ENCODE assay signal across 1 cellular context in the genomic region with DNA sequence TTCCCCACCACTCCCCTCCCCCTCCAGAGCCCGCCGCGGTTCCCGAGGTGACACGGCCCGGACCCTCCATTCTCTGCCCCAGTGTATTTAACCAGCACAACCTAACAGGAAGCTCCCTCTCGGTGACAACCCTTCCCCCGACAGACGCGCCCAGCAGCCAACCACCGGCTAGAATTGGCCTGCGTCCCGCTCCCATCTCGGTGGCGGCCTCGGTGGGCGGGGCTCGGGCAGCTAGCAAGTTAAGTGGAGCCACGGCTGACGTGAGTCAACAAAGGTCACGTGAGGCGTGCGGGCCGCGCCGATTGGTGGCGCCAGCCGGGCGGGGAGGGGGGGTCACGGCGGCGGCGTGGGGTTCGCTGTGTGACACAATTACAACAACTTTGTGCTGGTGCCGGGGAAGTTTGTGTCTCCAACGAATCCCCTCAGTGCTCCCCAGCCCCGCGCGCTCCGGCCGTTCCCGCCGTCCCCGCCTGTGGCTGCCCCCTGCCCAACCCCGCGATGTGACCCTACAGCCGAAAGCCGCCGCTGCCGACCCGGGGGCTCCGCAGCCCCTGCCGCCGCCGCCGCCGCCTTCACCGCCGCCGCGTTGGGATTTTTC.
TF ChIP-seq lines count a peak whose summit lies in the region.

Gene KDM6A (plus strand): TSS at position 372 of the 598 bp plus-strand sequence. CDS start 364 bp downstream, outside the sequence.

TF ChIP-seq in HepG2, 621 proteins besides CTCF, POLR2A, EP300 and RAD21 (continued from another document and continues in another):
- 0 out of 2 replicates have a peak, but pooled peaks have one; percentile 29 for TF ChIP-seq ZNF784 (CRISPR knock-in tag; IDR thresholded peaks at IDR 0.05; ENCODE audit: borderline replicate concordance)
- no peak for TF ChIP-seq HOXA9 (CRISPR knock-in tag; IDR thresholded peaks at IDR 0.05; ENCODE audit: borderline replicate concordance)
- TF ChIP-seq, protein P1, sequence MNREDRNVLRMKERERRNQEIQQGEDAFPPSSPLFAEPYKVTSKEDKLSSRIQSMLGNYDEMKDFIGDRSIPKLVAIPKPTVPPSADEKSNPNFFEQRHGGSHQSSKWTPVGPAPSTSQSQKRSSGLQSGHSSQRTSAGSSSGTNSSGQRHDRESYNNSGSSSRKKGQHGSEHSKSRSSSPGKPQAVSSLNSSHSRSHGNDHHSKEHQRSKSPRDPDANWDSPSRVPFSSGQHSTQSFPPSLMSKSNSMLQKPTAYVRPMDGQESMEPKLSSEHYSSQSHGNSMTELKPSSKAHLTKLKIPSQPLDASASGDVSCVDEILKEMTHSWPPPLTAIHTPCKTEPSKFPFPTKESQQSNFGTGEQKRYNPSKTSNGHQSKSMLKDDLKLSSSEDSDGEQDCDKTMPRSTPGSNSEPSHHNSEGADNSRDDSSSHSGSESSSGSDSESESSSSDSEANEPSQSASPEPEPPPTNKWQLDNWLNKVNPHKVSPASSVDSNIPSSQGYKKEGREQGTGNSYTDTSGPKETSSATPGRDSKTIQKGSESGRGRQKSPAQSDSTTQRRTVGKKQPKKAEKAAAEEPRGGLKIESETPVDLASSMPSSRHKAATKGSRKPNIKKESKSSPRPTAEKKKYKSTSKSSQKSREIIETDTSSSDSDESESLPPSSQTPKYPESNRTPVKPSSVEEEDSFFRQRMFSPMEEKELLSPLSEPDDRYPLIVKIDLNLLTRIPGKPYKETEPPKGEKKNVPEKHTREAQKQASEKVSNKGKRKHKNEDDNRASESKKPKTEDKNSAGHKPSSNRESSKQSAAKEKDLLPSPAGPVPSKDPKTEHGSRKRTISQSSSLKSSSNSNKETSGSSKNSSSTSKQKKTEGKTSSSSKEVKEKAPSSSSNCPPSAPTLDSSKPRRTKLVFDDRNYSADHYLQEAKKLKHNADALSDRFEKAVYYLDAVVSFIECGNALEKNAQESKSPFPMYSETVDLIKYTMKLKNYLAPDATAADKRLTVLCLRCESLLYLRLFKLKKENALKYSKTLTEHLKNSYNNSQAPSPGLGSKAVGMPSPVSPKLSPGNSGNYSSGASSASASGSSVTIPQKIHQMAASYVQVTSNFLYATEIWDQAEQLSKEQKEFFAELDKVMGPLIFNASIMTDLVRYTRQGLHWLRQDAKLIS (CRISPR knock-in tag; IDR thresholded peaks at IDR 0.05), result no peak
- TF ChIP-seq, protein P2, sequence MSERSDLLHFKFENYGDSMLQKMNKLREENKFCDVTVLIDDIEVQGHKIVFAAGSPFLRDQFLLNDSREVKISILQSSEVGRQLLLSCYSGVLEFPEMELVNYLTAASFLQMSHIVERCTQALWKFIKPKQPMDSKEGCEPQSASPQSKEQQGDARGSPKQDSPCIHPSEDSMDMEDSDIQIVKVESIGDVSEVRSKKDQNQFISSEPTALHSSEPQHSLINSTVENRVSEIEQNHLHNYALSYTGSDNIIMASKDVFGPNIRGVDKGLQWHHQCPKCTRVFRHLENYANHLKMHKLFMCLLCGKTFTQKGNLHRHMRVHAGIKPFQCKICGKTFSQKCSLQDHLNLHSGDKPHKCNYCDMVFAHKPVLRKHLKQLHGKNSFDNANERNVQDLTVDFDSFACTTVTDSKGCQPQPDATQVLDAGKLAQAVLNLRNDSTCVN (CRISPR knock-in tag; IDR thresholded peaks at IDR 0.05; ENCODE audit: borderline replicate concordance), result no peak
- TF ChIP-seq ZNF329 (CRISPR knock-in tag; IDR thresholded peaks at IDR 0.05; ENCODE audit: low read depth), result no peak
- no peak for TF ChIP-seq POGK (CRISPR knock-in tag; conservative IDR thresholded peaks at IDR 0.05)
- no peak for TF ChIP-seq KDM4B (CRISPR knock-in tag; IDR thresholded peaks at IDR 0.05)
- TF ChIP-seq PHF5A (CRISPR knock-in tag; IDR thresholded peaks at IDR 0.05; ENCODE audit: low read depth, unreplicated experiment), result no peak
- TF ChIP-seq HDAC2 (CRISPR knock-in tag; IDR thresholded peaks at IDR 0.05), result no peak
- TF ChIP-seq MZF1 (CRISPR knock-in tag; IDR thresholded peaks at IDR 0.05; ENCODE audit: borderline replicate concordance), result no peak
- no peak for TF ChIP-seq ZNF362 (CRISPR knock-in tag; IDR thresholded peaks at IDR 0.05; ENCODE audit: borderline replicate concordance)
- TF ChIP-seq ZNF10 (CRISPR knock-in tag; IDR thresholded peaks at IDR 0.05; ENCODE audit: borderline replicate concordance, low read depth), result no peak
- no peak for TF ChIP-seq MYC (CRISPR knock-in tag; IDR thresholded peaks at IDR 0.05; ENCODE audit: borderline replicate concordance)
- peak; percentile 4 for TF ChIP-seq HNRNPLL (IDR thresholded peaks at IDR 0.05; ENCODE audit: low read depth, low read length, poor library complexity, severe bottlenecking)
- TF ChIP-seq ZBTB7B (CRISPR knock-in tag; IDR thresholded peaks at IDR 0.05), result no peak
- TF ChIP-seq MYPOP (CRISPR knock-in tag; IDR thresholded peaks at IDR 0.05), result no peak
- TF ChIP-seq, protein P3, sequence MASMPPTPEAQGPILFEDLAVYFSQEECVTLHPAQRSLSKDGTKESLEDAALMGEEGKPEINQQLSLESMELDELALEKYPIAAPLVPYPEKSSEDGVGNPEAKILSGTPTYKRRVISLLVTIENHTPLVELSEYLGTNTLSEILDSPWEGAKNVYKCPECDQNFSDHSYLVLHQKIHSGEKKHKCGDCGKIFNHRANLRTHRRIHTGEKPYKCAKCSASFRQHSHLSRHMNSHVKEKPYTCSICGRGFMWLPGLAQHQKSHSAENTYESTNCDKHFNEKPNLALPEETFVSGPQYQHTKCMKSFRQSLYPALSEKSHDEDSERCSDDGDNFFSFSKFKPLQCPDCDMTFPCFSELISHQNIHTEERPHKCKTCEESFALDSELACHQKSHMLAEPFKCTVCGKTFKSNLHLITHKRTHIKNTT (CRISPR knock-in tag; IDR thresholded peaks at IDR 0.05), result no peak
- TF ChIP-seq PCBP2 (optimal IDR thresholded peaks at IDR 0.05; ENCODE audit: low read depth, low read length, poor library complexity, severe bottlenecking), result no peak
- no peak for TF ChIP-seq KLF6 (CRISPR knock-in tag; IDR thresholded peaks at IDR 0.05)
- peak; percentile 6; the same call in 1 of the 2 replicates for TF ChIP-seq POLR2G (IDR thresholded peaks at IDR 0.05; ENCODE audit: low read depth, low read length)
- no peak for TF ChIP-seq NKX3-1 (CRISPR knock-in tag; IDR thresholded peaks at IDR 0.05)
- TF ChIP-seq ZNF232 (CRISPR knock-in tag; IDR thresholded peaks at IDR 0.05; ENCODE audit: borderline replicate concordance), result no peak
- no peak for TF ChIP-seq SIX1 (CRISPR knock-in tag; IDR thresholded peaks at IDR 0.05; ENCODE audit: borderline replicate concordance)
- TF ChIP-seq CENPX (CRISPR knock-in tag; IDR thresholded peaks at IDR 0.05), result no peak
- TF ChIP-seq CCDC6 (CRISPR knock-in tag; IDR thresholded peaks at IDR 0.05), result 0 out of 2 replicates have a peak, but pooled peaks have one; percentile 5
- TF ChIP-seq, protein P4, sequence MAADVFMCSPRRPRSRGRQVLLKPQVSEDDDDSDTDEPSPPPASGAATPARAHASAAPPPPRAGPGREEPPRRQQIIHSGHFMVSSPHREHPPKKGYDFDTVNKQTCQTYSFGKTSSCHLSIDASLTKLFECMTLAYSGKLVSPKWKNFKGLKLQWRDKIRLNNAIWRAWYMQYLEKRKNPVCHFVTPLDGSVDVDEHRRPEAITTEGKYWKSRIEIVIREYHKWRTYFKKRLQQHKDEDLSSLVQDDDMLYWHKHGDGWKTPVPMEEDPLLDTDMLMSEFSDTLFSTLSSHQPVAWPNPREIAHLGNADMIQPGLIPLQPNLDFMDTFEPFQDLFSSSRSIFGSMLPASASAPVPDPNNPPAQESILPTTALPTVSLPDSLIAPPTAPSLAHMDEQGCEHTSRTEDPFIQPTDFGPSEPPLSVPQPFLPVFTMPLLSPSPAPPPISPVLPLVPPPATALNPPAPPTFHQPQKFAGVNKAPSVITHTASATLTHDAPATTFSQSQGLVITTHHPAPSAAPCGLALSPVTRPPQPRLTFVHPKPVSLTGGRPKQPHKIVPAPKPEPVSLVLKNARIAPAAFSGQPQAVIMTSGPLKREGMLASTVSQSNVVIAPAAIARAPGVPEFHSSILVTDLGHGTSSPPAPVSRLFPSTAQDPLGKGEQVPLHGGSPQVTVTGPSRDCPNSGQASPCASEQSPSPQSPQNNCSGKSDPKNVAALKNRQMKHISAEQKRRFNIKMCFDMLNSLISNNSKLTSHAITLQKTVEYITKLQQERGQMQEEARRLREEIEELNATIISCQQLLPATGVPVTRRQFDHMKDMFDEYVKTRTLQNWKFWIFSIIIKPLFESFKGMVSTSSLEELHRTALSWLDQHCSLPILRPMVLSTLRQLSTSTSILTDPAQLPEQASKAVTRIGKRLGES (CRISPR knock-in tag; IDR thresholded peaks at IDR 0.05; ENCODE audit: borderline replicate concordance), result no peak
- no peak for TF ChIP-seq ZNF558 (CRISPR knock-in tag; IDR thresholded peaks at IDR 0.05; ENCODE audit: borderline replicate concordance)
- peak; percentile 49 for TF ChIP-seq TFDP2 (CRISPR knock-in tag; IDR thresholded peaks at IDR 0.05)
- TF ChIP-seq ZNF737 (CRISPR knock-in tag; IDR thresholded peaks at IDR 0.05; ENCODE audit: borderline replicate concordance), result no peak
- no peak for TF ChIP-seq ZNF280B (CRISPR knock-in tag; IDR thresholded peaks at IDR 0.05; ENCODE audit: borderline replicate concordance)
- no peak for TF ChIP-seq SIN3A (IDR thresholded peaks at IDR 0.05; ENCODE audit: borderline replicate concordance, low read depth, low read length)
- TF ChIP-seq HOXA5 (CRISPR knock-in tag; IDR thresholded peaks at IDR 0.05), result no peak
- no peak for TF ChIP-seq ZBTB1 (CRISPR knock-in tag; IDR thresholded peaks at IDR 0.05; ENCODE audit: borderline replicate concordance)
